14 cellular contexts compared by ENCODE assay signal in the genomic region with DNA sequence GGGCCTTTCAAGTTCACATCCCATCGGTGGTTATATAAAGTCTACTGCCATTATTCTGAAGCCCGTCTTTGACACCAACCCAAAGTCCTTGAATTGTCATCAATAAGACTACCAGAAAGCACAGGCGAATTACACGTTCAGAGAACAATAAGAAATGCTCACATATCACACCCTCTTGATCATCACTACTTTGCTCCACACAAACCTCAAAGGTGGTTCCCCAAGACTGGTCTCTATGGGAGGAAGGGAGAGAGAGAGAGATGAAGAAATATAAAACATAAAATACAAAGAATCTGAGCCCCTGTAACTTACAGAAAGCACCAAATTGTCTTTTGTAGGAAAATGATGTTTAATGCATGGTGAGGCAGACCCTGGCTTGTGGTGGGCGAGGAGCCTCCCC. TPM values are rescaled to one million over a fixed set of nuclear protein-coding genes. Genes with fewer than 3 reads are reported as not detected.
DNase-seq lines count a peak whose midpoint lies in the region; ATAC-seq, FAIRE-seq and TF ChIP-seq lines count a peak whose summit lies in the region.
"Had no signal": no experiment of that assay in that cellular context is flagged by ENCODE, and none has a peak within 500 bp of the region (broad histone marks: within the 10 kb centered on the region; RNA-seq: fewer than 3 reads in every experiment).

No MANE protein-coding gene starts in this region.

- no peak for FAIRE-seq in pancreas (lab: Jason Lieb, UNC)
- FAIRE-seq: endometrium, H54, TTC549 had no signal

- WGBS in pancreas, 2 donors: 85% methylated on average over 5 of the region's 5 CpGs
- WGBS in heart left ventricle, 4 donors: 87 to 91% (median 90%) methylated on average over 5 of the region's 5 CpGs

- H3K27ac ChIP-seq in Karpas-422 (ENCODE audit: low read length) (no peak overlapping the region), pancreas (no peak overlapping the region), heart left ventricle (peak overlapping the region in 2 of 12 donors; percentile 18 to 98)
- H3K27ac ChIP-seq: cardiac muscle cell, vagina had no signal

- POLR2A ChIA-PET in activated CD4-positive, alpha-beta memory T cell treated with anti-CD3 and anti-CD28 coated beads for 36 hours (lab: Charles Lee): interaction anchor here (1.0 to 1.1 kb wide), 2 partner anchors 100 to 123 kb away, joined by 3 to 4 read pairs; no protein-coding TSS in a partner anchor
- POLR2A ChIA-PET in naive thymus-derived CD8-positive, alpha-beta T cell (lab: Charles Lee): interaction anchor here (1.0 kb wide), 1 partner anchor 27 kb away, joined by 3 read pairs; no protein-coding TSS in a partner anchor

- H3K27ac Mint-ChIP-seq in activated naive CD4-positive, alpha-beta T cell treated with anti-CD3 and anti-CD28 coated beads, Interleukin-2, amount 50 U/mL, for 72 hours: peak overlapping the region; percentile 13 to 84
- peak overlapping the region; percentile 71 for H3K27ac Mint-ChIP-seq in activated CD4-positive, alpha-beta memory T cell treated with anti-CD3 and anti-CD28 coated beads for 36 hours
- H3K27ac Mint-ChIP-seq in naive thymus-derived CD8-positive, alpha-beta T cell: peak overlapping the region in 8 of 10 donors; percentile 16 to 93 (median 50)

- DNase-seq in activated naive CD4-positive, alpha-beta T cell treated with anti-CD3 and anti-CD28 coated beads, Interleukin-2, amount 50 U/mL, for 72 hours (ENCODE audit: low spot score in 2 of 2): no peak
- no peak for DNase-seq in activated naive CD4-positive, alpha-beta T cell treated with anti-CD3 and anti-CD28 coated beads, Interleukin-2, amount 50 U/mL, for 16 hours
- DNase-seq in activated CD4-positive, alpha-beta memory T cell treated with anti-CD3 and anti-CD28 coated beads for 36 hours: no peak
- peak in 2 of 10 donors; percentile 34 to 38 for DNase-seq in naive thymus-derived CD8-positive, alpha-beta T cell
- DNase-seq in NCI-H187 (lab: John Stamatoyannopoulos, UW) (no peak), Karpas-422 (no peak), pancreas (no peak), heart left ventricle (no peak)
- DNase-seq: NCI-H226 had no signal

- H2AFZ ChIP-seq in Karpas-422 (ENCODE audit: low read length): no peak overlapping the region

- H3K4me1 ChIP-seq in Karpas-422 (ENCODE audit: low read length): peaks cover 12% of the 10 kb centered on the region
- peaks cover 5 to 51% (median 36%) of the 10 kb centered on the region in 3 donors for H3K4me1 ChIP-seq in pancreas
- peaks cover 0 to 79% (median 48%) of the 10 kb centered on the region in 12 donors for H3K4me1 ChIP-seq in heart left ventricle

- TF ChIP-seq POLR2A in heart left ventricle (IDR thresholded peaks at IDR 0.05): no peak

- no peaks in the 10 kb centered on the region for H3K9me2 ChIP-seq in Karpas-422 (replicated peaks; ENCODE audit: insufficient read depth, low read length)

- no peak overlapping the region for H3K4me3 Mint-ChIP-seq in activated CD4-positive, alpha-beta memory T cell treated with anti-CD3 and anti-CD28 coated beads for 36 hours
- H3K4me3 Mint-ChIP-seq in naive thymus-derived CD8-positive, alpha-beta T cell: peak overlapping the region in 6 of 10 donors; percentile 7 to 53 (median 39)

- peak; percentile 42 to 67 for ATAC-seq in activated naive CD4-positive, alpha-beta T cell treated with anti-CD3 and anti-CD28 coated beads, Interleukin-2, amount 50 U/mL, for 72 hours
- ATAC-seq in naive thymus-derived CD8-positive, alpha-beta T cell: peak; percentile 28 to 29
- ATAC-seq in pancreas (no peak), heart left ventricle (no peak)

- TF ChIP-seq CTCF in pancreas (IDR thresholded peaks at IDR 0.05) (no peak), heart left ventricle (IDR thresholded peaks at IDR 0.05) (no peak)

- H3K36me3 ChIP-seq in Karpas-422 (ENCODE audit: insufficient read depth, low read length): no peaks in the 10 kb centered on the region
- H3K36me3 ChIP-seq in pancreas: no peaks in the 10 kb centered on the region
- H3K36me3 ChIP-seq in heart left ventricle: peaks cover 0 to 22% (median 0%) of the 10 kb centered on the region in 9 donors
- H3K36me3 ChIP-seq: cardiac muscle cell, vagina had no signal

- H4K20me1 ChIP-seq in Karpas-422 (ENCODE audit: insufficient read depth, low read depth, low read length): no peaks in the 10 kb centered on the region

- H3K79me2 ChIP-seq in Karpas-422 (ENCODE audit: low read length): no peaks in the 10 kb centered on the region

- intact Hi-C loops in activated CD4-positive, alpha-beta memory T cell treated with anti-CD3 and anti-CD28 coated beads for 36 hours (cut with micrococcal nuclease): loop anchor here (5.0 to 10.0 kb wide), 4 partner anchors 36 to 419 kb away; partner anchors contain the start of genes KDM7A, LUC7L2 and PARP12
- intact Hi-C loops in pancreas (cut with DNase I) (loop anchor here in 2 of 3 donors (10.0 kb wide), 3 partner anchors 129 to 231 kb away; no protein-coding TSS in a partner anchor), heart left ventricle (cut with DNase I) (loop anchor here in 4 of 10 donors (5.0 to 10.0 kb wide), 4 partner anchors 36 to 221 kb away; no protein-coding TSS in a partner anchor)

- no peaks in the 10 kb centered on the region for H3K9me3 ChIP-seq in Karpas-422 (ENCODE audit: low read length)
- H3K9me3 ChIP-seq in pancreas: no peaks in the 10 kb centered on the region
- no peaks in the 10 kb centered on the region for H3K9me3 ChIP-seq in heart left ventricle
- H3K9me3 ChIP-seq: vagina had no signal

- peaks cover 9 to 30% of the 10 kb centered on the region in 2 donors for H3K36me3 Mint-ChIP-seq in activated naive CD4-positive, alpha-beta T cell treated with anti-CD3 and anti-CD28 coated beads, Interleukin-2, amount 50 U/mL, for 72 hours
- H3K36me3 Mint-ChIP-seq in activated CD4-positive, alpha-beta memory T cell treated with anti-CD3 and anti-CD28 coated beads for 36 hours: no peaks in the 10 kb centered on the region
- H3K36me3 Mint-ChIP-seq in naive thymus-derived CD8-positive, alpha-beta T cell: peaks cover 2 to 5% (median 2%) of the 10 kb centered on the region in 3 donors

- H3K27me3 Mint-ChIP-seq in activated CD4-positive, alpha-beta memory T cell treated with anti-CD3 and anti-CD28 coated beads for 36 hours: no peaks in the 10 kb centered on the region
- H3K27me3 Mint-ChIP-seq in naive thymus-derived CD8-positive, alpha-beta T cell: no peaks in the 10 kb centered on the region

- H3K9ac ChIP-seq in Karpas-422 (ENCODE audit: low read length): no peak overlapping the region

- no peak overlapping the region for H3K4me2 ChIP-seq in Karpas-422 (ENCODE audit: low read depth, low read length, poor library complexity, severe bottlenecking)

- H3K4me3 ChIP-seq in Karpas-422 (ENCODE audit: low read length) (no peak overlapping the region), pancreas (no peak overlapping the region), heart left ventricle (no peak overlapping the region)
- H3K4me3 ChIP-seq: cardiac muscle cell, vagina had no signal

- CTCF ChIA-PET in activated CD4-positive, alpha-beta memory T cell treated with anti-CD3 and anti-CD28 coated beads for 36 hours (lab: Charles Lee): interaction anchor here (0.8 to 1.1 kb wide), 2 partner anchors 92 to 127 kb away, joined by 3 read pairs; no protein-coding TSS in a partner anchor

- H3K9me3 Mint-ChIP-seq in activated naive CD4-positive, alpha-beta T cell treated with anti-CD3 and anti-CD28 coated beads, Interleukin-2, amount 50 U/mL, for 72 hours: no peaks in the 10 kb centered on the region
- no peaks in the 10 kb centered on the region for H3K9me3 Mint-ChIP-seq in activated CD4-positive, alpha-beta memory T cell treated with anti-CD3 and anti-CD28 coated beads for 36 hours
- no peaks in the 10 kb centered on the region for H3K9me3 Mint-ChIP-seq in naive thymus-derived CD8-positive, alpha-beta T cell

- no peaks in the 10 kb centered on the region; the same call in 1 of the 2 replicates for H3K27me3 ChIP-seq in Karpas-422 (ENCODE audit: low read length)
- H3K27me3 ChIP-seq in pancreas: no peaks in the 10 kb centered on the region
- H3K27me3 ChIP-seq in heart left ventricle: no peaks in the 10 kb centered on the region
- H3K27me3 ChIP-seq: cardiac muscle cell, vagina had no signal

- H3K4me1 Mint-ChIP-seq in activated CD4-positive, alpha-beta memory T cell treated with anti-CD3 and anti-CD28 coated beads for 36 hours (ENCODE audit: low read depth): peaks cover 70% of the 10 kb centered on the region
- H3K4me1 Mint-ChIP-seq in naive thymus-derived CD8-positive, alpha-beta T cell: peaks cover 44 to 76% (median 71%) of the 10 kb centered on the region in 4 donors

RNA-seq across cellular contexts. Expression of gene HIPK2, which starts 4.4 kb away (rescaled TPM):
- total RNA-seq in activated naive CD4-positive, alpha-beta T cell treated with anti-CD3 and anti-CD28 coated beads, Interleukin-2, amount 50 U/mL, for 72 hours: 10 to 100 TPM; 12.8 to 20.9 TPM
- 10 to 100 TPM; 18.9 to 19.1 TPM for total RNA-seq in activated CD4-positive, alpha-beta memory T cell treated with anti-CD3 and anti-CD28 coated beads for 36 hours
- total RNA-seq in naive thymus-derived CD8-positive, alpha-beta T cell: 10 to 100 TPM; 28.7 to 32.9 TPM
- polyA plus RNA-seq in naive thymus-derived CD8-positive, alpha-beta T cell: 1 to 10 TPM; 2.1 to 4.3 (median 3.1) TPM
- not detected in 2 replicates for total RNA-seq in Karpas-422 (2014; rRNA removed; shearing (Covaris generic); ENCODE audit: low replicate concordance)
- total RNA-seq in pancreas (10 to 100 TPM; 21.4 to 49.0 (median 26.5) TPM), heart left ventricle (100 to 1,000 TPM; 102 to 244 (median 143) TPM)
- polyA plus RNA-seq in pancreas (1 to 10 TPM; 6.7 to 9.8 TPM), heart left ventricle (100 to 1,000 TPM in 1 of 2 donors, 10 to 100 TPM in 1; 43.2 to 205 TPM)

RNA-seq across cellular contexts. Expression of gene TBXAS1, which starts 55.7 kb away (rescaled TPM):
- 1 to 10 TPM; 1.4 to 5.8 TPM for total RNA-seq in activated naive CD4-positive, alpha-beta T cell treated with anti-CD3 and anti-CD28 coated beads, Interleukin-2, amount 50 U/mL, for 72 hours
- 1 to 10 TPM; 4.8 to 5.3 TPM for total RNA-seq in activated CD4-positive, alpha-beta memory T cell treated with anti-CD3 and anti-CD28 coated beads for 36 hours
- total RNA-seq in naive thymus-derived CD8-positive, alpha-beta T cell: 1 to 10 TPM; 1.6 to 2.7 TPM
- 1 to 10 TPM in 1 of 3 donors, under 1 TPM in 2; 0.41 to 1.1 (median 0.75) TPM for polyA plus RNA-seq in naive thymus-derived CD8-positive, alpha-beta T cell
- total RNA-seq in Karpas-422 (2014; rRNA removed; shearing (Covaris generic); ENCODE audit: low replicate concordance): not detected in 2 replicates
- total RNA-seq in pancreas: 10 to 100 TPM in 1 of 6 donors, 1 to 10 TPM in 4, under 1 TPM in 1; 0.74 to 18.4 (median 2.6) TPM
- 1 to 10 TPM; 1.5 to 2.3 TPM for polyA plus RNA-seq in pancreas
- 10 to 100 TPM in 2 of 9 donors, 1 to 10 TPM in 7; 2.0 to 32.0 (median 4.7) TPM for total RNA-seq in heart left ventricle
- 10 to 100 TPM in 1 of 2 donors, 1 to 10 TPM in 1; 2.3 to 12.8 TPM for polyA plus RNA-seq in heart left ventricle

Comparison
In these comparisons a context has a peak if more than half of its experiments do, and no peak if none do; other contexts are left out.
1. ATAC-seq: peak in activated naive CD4-positive, alpha-beta T cell treated with anti-CD3 and anti-CD28 coated beads, Interleukin-2, amount 50 U/mL, for 72 hours (2 of 2) and naive thymus-derived CD8-positive, alpha-beta T cell (2 of 2); none in pancreas (0 of 4) and heart left ventricle (0 of 4).
2. RNA of gene HIPK2, which starts 4.4 kb away (total RNA-seq): 102 to 244 TPM in heart left ventricle, 28.7 to 32.9 TPM in naive thymus-derived CD8-positive, alpha-beta T cell, 21.4 to 49.0 TPM in pancreas, 12.8 to 20.9 TPM in activated naive CD4-positive, alpha-beta T cell treated with anti-CD3 and anti-CD28 coated beads, Interleukin-2, amount 50 U/mL, for 72 hours and 18.9 to 19.1 TPM in activated CD4-positive, alpha-beta memory T cell treated with anti-CD3 and anti-CD28 coated beads for 36 hours; not detected in Karpas-422; every median in the first group is over 10 times any median in the second.
3. Peak in every context shown above with its lines, with median percentiles within 50 percentile points of each other: H3K27ac Mint-ChIP-seq.